Comparison of ENCODE assay signal across 2 cellular contexts in genomic region chr15:55738715-55739114, GRCh38.
TF ChIP-seq lines count a peak whose summit lies in the region.

No MANE protein-coding gene starts in this region.

TF ChIP-seq in HEK293, 187 proteins besides CTCF, POLR2A, EP300 and RAD21 (continued from another document and continues in another):
- 0 out of 2 replicates have a peak, but pooled peaks have one; percentile 43 for TF ChIP-seq PRDM1 (tag by site-specific recombination; IDR thresholded peaks at IDR 0.05)
- TF ChIP-seq ZNF280D (tag by site-specific recombination; IDR thresholded peaks at IDR 0.05), result no peak
- TF ChIP-seq HOXC10 (CRISPR knock-in tag; IDR thresholded peaks at IDR 0.05), result no peak
- TF ChIP-seq SP2 (tag by site-specific recombination; IDR thresholded peaks at IDR 0.05), result peak; percentile 54
- TF ChIP-seq SP3 (tag by site-specific recombination; IDR thresholded peaks at IDR 0.05), result peak; percentile 39; the same call in 1 of the 2 replicates
- TF ChIP-seq ZNF18 (tag by site-specific recombination; IDR thresholded peaks at IDR 0.05), result no peak
- no peak for TF ChIP-seq OVOL3 (tag by site-specific recombination; IDR thresholded peaks at IDR 0.05)
- no peak for TF ChIP-seq ZNF16 (tag by site-specific recombination; IDR thresholded peaks at IDR 0.05; ENCODE audit: low read depth)
- peak; percentile 88 for TF ChIP-seq ZNF366 (tag by site-specific recombination; conservative IDR thresholded peaks at IDR 0.05)
- no peak for TF ChIP-seq ZNF132 (tag by site-specific recombination; IDR thresholded peaks at IDR 0.05; ENCODE audit: borderline replicate concordance)
- no peak for TF ChIP-seq ZBTB20 (tag by site-specific recombination; IDR thresholded peaks at IDR 0.05)
- TF ChIP-seq ATF2 (tag by site-specific recombination; IDR thresholded peaks at IDR 0.05; ENCODE audit: low read depth), result no peak
- TF ChIP-seq ZNF311 (tag by site-specific recombination; IDR thresholded peaks at IDR 0.05; ENCODE audit: borderline replicate concordance), result no peak
- TF ChIP-seq ZNF513 (tag by site-specific recombination; IDR thresholded peaks at IDR 0.05), result 0 out of 2 replicates have a peak, but pooled peaks have one; percentile 49
- no peak for TF ChIP-seq ZNF335 (tag by site-specific recombination; conservative IDR thresholded peaks at IDR 0.05)
- TF ChIP-seq ZNF585B (tag by site-specific recombination; IDR thresholded peaks at IDR 0.05), result no peak
- no peak for TF ChIP-seq PBX3 (CRISPR knock-in tag; IDR thresholded peaks at IDR 0.05)
- peak; percentile 52; the same call in 1 of the 2 replicates for TF ChIP-seq ZNF600 (tag by site-specific recombination; IDR thresholded peaks at IDR 0.05)
- TF ChIP-seq MZF1 (tag by site-specific recombination; IDR thresholded peaks at IDR 0.05; ENCODE audit: borderline replicate concordance), result no peak
- no peak for TF ChIP-seq KLF1 (tag by site-specific recombination; IDR thresholded peaks at IDR 0.05)
- peak; percentile 54; the same call in 1 of the 2 replicates for TF ChIP-seq WT1 (tag by site-specific recombination; IDR thresholded peaks at IDR 0.05)
- peak; percentile 72 for TF ChIP-seq EGR2 (tag by site-specific recombination; IDR thresholded peaks at IDR 0.05; ENCODE audit: low read depth)
- no peak for TF ChIP-seq ZNF768 (tag by site-specific recombination; IDR thresholded peaks at IDR 0.05)

TF ChIP-seq in K562, 482 proteins besides CTCF, POLR2A, EP300 and RAD21 (continued from another document):
- TF ChIP-seq KHSRP (IDR thresholded peaks at IDR 0.05) (no peak), SNAPC5 (CRISPR knock-in tag; IDR thresholded peaks at IDR 0.05) (no peak), ZNF512 (tag; IDR thresholded peaks at IDR 0.05) (peak; percentile 67; the same call in 1 of the 2 replicates)
TF ChIP-seq in K562: peak in this region for 1.
